Comparison of ENCODE assay signal across 17 cellular contexts in the genomic region with DNA sequence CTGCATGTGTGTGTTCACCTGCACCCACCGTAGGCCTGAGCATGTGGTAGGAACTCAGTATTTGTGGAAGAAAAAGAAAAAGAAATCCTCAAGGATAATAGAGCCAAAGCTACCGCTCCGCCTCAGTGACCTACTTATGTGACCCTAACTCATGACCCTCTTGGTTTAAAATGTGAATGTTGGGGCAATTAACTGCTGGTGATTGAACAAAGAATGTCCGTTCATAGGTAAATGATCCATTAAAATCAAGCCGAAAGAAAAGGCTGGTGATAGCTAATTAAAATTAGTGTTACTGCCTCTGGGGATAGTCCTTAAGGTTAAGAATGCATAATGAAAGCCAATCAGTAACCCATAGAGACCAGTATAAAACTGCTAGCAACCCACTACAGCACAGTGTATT.
DNase-seq lines count a peak whose midpoint lies in the region; ATAC-seq and TF ChIP-seq lines count a peak whose summit lies in the region.
"Had no signal": no experiment of that assay in that cellular context is flagged by ENCODE, and none has a peak within 500 bp of the region (broad histone marks: within the 10 kb centered on the region; RNA-seq: fewer than 3 reads in every experiment).

No MANE protein-coding gene starts in this region.

- TF ChIP-seq CTCF in natural killer cell (IDR thresholded peaks at IDR 0.05) (no peak), PC-3 (conservative IDR thresholded peaks at IDR 0.05; ENCODE audit: low read depth, low read length) (no peak), esophagus squamous epithelium (IDR thresholded peaks at IDR 0.05) (no peak), smooth muscle cell (IDR thresholded peaks at IDR 0.05; ENCODE audit: borderline replicate concordance, insufficient read depth, poor library complexity, severe bottlenecking) (no peak), prostate gland (IDR thresholded peaks at IDR 0.05) (no peak)

- TF ChIP-seq POLR2A in esophagus squamous epithelium (IDR thresholded peaks at IDR 0.05) (no peak), prostate gland (IDR thresholded peaks at IDR 0.05) (no peak)

- no peaks in the 10 kb centered on the region for H3K27me3 ChIP-seq in PC-3 (ENCODE audit: low read length)
- H3K27me3 ChIP-seq in esophagus squamous epithelium: no peaks in the 10 kb centered on the region
- H3K27me3 ChIP-seq in smooth muscle cell (ENCODE audit: low read depth): no peaks in the 10 kb centered on the region
- H3K27me3 ChIP-seq in prostate gland (replicated peaks; ENCODE audit: insufficient read depth): no peaks in the 10 kb centered on the region

- H3K4me3 ChIP-seq in PC-3 (ENCODE audit: low read length) (no peak overlapping the region), esophagus squamous epithelium (no peak overlapping the region), smooth muscle cell (no peak overlapping the region), prostate gland (no peak overlapping the region)

- ATAC-seq in natural killer cell (no peak), PC-3 (no peak), SK-N-SH treated with all-trans-retinoic acid at 6 μM for 48 hours (no peak)
- ATAC-seq in natural killer cell treated with Interleukin-12 subunit alpha and Interleukin-12 subunit beta and Interleukin-15 and Interleukin-18, amount 100 ng/mL, for 72 hours: no peak

- BruUV-seq in PC-3 (replicated peaks; lab: Mats Ljungman, UMichigan): no TSS peak

- H2AFZ ChIP-seq in PC-3 (ENCODE audit: low read length) (no peak overlapping the region), smooth muscle cell (ENCODE audit: low read depth) (no peak overlapping the region)

- peaks cover 22% of the 10 kb centered on the region for H3K4me1 ChIP-seq in PC-3 (ENCODE audit: insufficient read depth, low read length)
- peaks cover 11 to 61% (median 25%) of the 10 kb centered on the region in 3 donors for H3K4me1 ChIP-seq in esophagus squamous epithelium
- H3K4me1 ChIP-seq in smooth muscle cell (ENCODE audit: low read depth): no peaks in the 10 kb centered on the region
- peaks cover 19% of the 10 kb centered on the region for H3K4me1 ChIP-seq in prostate gland (replicated peaks)

- intact Hi-C loops in natural killer cell (cut with micrococcal nuclease): no loop called here
- intact Hi-C loops in PC-3 (cut with micrococcal nuclease): loop anchor here (5.0 kb wide), 1 partner anchor 51 kb away; no protein-coding TSS in a partner anchor
- intact Hi-C loops in esophagus squamous epithelium (cut with DNase I): no loop called here
- intact Hi-C loops in prostate gland (cut with DNase I): no loop called here

- no peaks in the 10 kb centered on the region for H3K9me2 ChIP-seq in PC-3 (replicated peaks; ENCODE audit: low read length)

- no peaks in the 10 kb centered on the region for H3K9me3 ChIP-seq in PC-3 (ENCODE audit: low read length)
- H3K9me3 ChIP-seq in esophagus squamous epithelium: no peaks in the 10 kb centered on the region
- H3K9me3 ChIP-seq in smooth muscle cell (replicated peaks; ENCODE audit: low read depth): no peaks in the 10 kb centered on the region
- no peaks in the 10 kb centered on the region for H3K9me3 ChIP-seq in prostate gland

- no peaks in the 10 kb centered on the region for H3K27me3 Mint-ChIP-seq in natural killer cell (ENCODE audit: low read depth in 2 of 2)
- H3K27me3 Mint-ChIP-seq in natural killer cell treated with Interleukin-12 subunit alpha and Interleukin-12 subunit beta and Interleukin-15 and Interleukin-18, amount 100 ng/mL, for 72 hours: no peaks in the 10 kb centered on the region

- no peaks in the 10 kb centered on the region for H3F3A ChIP-seq in PC-3 (ENCODE audit: low read length, unreplicated experiment)
- H3F3A ChIP-seq in smooth muscle cell (ENCODE audit: low read depth): no peaks in the 10 kb centered on the region

- POLR2A ChIA-PET in PC-3 (lab: Charles Lee; ENCODE audit: unreplicated experiment): no interaction called here

- H3K9me3 Mint-ChIP-seq in natural killer cell: no peaks in the 10 kb centered on the region
- no peaks in the 10 kb centered on the region for H3K9me3 Mint-ChIP-seq in natural killer cell treated with Interleukin-12 subunit alpha and Interleukin-12 subunit beta and Interleukin-15 and Interleukin-18, amount 100 ng/mL, for 72 hours

- no peak overlapping the region for H3K4me3 Mint-ChIP-seq in natural killer cell
- H3K4me3 Mint-ChIP-seq in natural killer cell treated with Interleukin-12 subunit alpha and Interleukin-12 subunit beta and Interleukin-15 and Interleukin-18, amount 100 ng/mL, for 72 hours: no peak overlapping the region

- H4K20me1 ChIP-seq in PC-3 (ENCODE audit: low read length) (no peaks in the 10 kb centered on the region), smooth muscle cell (ENCODE audit: low read depth) (peaks cover 94% of the 10 kb centered on the region)

- no peak for DNase-seq in natural killer cell
- no peak for DNase-seq in natural killer cell treated with Interleukin-12 subunit alpha and Interleukin-12 subunit beta and Interleukin-15 and Interleukin-18, amount 100 ng/mL, for 72 hours (ENCODE audit: low spot score)
- no peak for DNase-seq in PC-3
- DNase-seq in esophagus squamous epithelium (lab: John Stamatoyannopoulos, UW): no peak
- DNase-seq in smooth muscle cell (lab: John Stamatoyannopoulos, UW; ENCODE audit: unreplicated experiment): no peak
- no peak for DNase-seq in occipital lobe (lab: John Stamatoyannopoulos, UW)
- no peak for DNase-seq in prostate gland (ENCODE audit: low spot score)
- DNase-seq: DMS53, H7, NCI-H1092 treated with DMSO at 0.1 percent for 48 hours, NCI-H2107, NCI-H226, NCI-H524 treated with DMSO at 0.1 percent for 48 hours, OCI-M1 had no signal

- H3K9ac ChIP-seq in PC-3 (ENCODE audit: low read length) (no peak overlapping the region), smooth muscle cell (ENCODE audit: low read depth) (no peak overlapping the region)
- H3K9ac ChIP-seq: KMS-11 had no signal

- H3K36me3 ChIP-seq in PC-3 (ENCODE audit: low read depth, low read length): no peaks in the 10 kb centered on the region
- H3K36me3 ChIP-seq in esophagus squamous epithelium: peaks cover 0 to 22% (median 0%) of the 10 kb centered on the region in 3 donors
- H3K36me3 ChIP-seq in smooth muscle cell (ENCODE audit: low read depth): no peaks in the 10 kb centered on the region
- no peaks in the 10 kb centered on the region for H3K36me3 ChIP-seq in prostate gland

- H3K36me3 Mint-ChIP-seq in natural killer cell: no peaks in the 10 kb centered on the region
- no peaks in the 10 kb centered on the region for H3K36me3 Mint-ChIP-seq in natural killer cell treated with Interleukin-12 subunit alpha and Interleukin-12 subunit beta and Interleukin-15 and Interleukin-18, amount 100 ng/mL, for 72 hours

- H3K4me2 ChIP-seq in PC-3 (ENCODE audit: low read length) (peak overlapping the region; percentile 27; the same call in 1 of the 2 replicates), smooth muscle cell (no peak overlapping the region)
- H3K4me2 ChIP-seq: KMS-11 had no signal

- H3K27ac ChIP-seq in PC-3 (ENCODE audit: low read length) (peak overlapping the region; percentile 55), esophagus squamous epithelium (peak overlapping the region in 3 of 4 donors; percentile 36 to 83 (median 66)), smooth muscle cell (ENCODE audit: low read depth) (peak overlapping the region; percentile 81), prostate gland (no peak overlapping the region)
- H3K27ac ChIP-seq: KMS-11, RWPE1 had no signal

- H3K79me2 ChIP-seq in PC-3 (ENCODE audit: low read length) (no peaks in the 10 kb centered on the region), smooth muscle cell (ENCODE audit: low read depth) (peaks cover 7% of the 10 kb centered on the region)

- CTCF ChIA-PET in PC-3 (lab: Charles Lee): interaction anchor here (0.6 to 0.8 kb wide), 2 partner anchors 50 to 371 kb away, joined by 3 to 5 read pairs; no protein-coding TSS in a partner anchor

- 94 to 98% methylated on average over 5 of the region's 5 CpGs for WGBS in esophagus squamous epithelium, 2 donors
- 83% methylated on average over 5 of the region's 5 CpGs for WGBS in smooth muscle cell (ENCODE audit: low lambda C conversion rate)
- 85% methylated on average over 5 of the region's 5 CpGs for WGBS in prostate gland

- peak overlapping the region; percentile 58 to 76 for H3K27ac Mint-ChIP-seq in natural killer cell
- peak overlapping the region in 1 of 2 donors; percentile 46 for H3K27ac Mint-ChIP-seq in natural killer cell treated with Interleukin-12 subunit alpha and Interleukin-12 subunit beta and Interleukin-15 and Interleukin-18, amount 100 ng/mL, for 72 hours

- H3K4me1 Mint-ChIP-seq in natural killer cell: peaks cover 65 to 68% of the 10 kb centered on the region in 2 donors
- H3K4me1 Mint-ChIP-seq in natural killer cell treated with Interleukin-12 subunit alpha and Interleukin-12 subunit beta and Interleukin-15 and Interleukin-18, amount 100 ng/mL, for 72 hours (ENCODE audit: low read depth in 2 of 2): peaks cover 58% of the 10 kb centered on the region in 2 donors

TF ChIP-seq in SK-N-SH treated with all-trans-retinoic acid at 6 μM for 48 hours, 23 proteins besides CTCF, POLR2A, EP300 and RAD21:
- TF ChIP-seq RARB (CRISPR knock-in tag; IDR thresholded peaks at IDR 0.05) (no peak), ZNF70 (CRISPR knock-in tag; IDR thresholded peaks at IDR 0.05) (no peak)

Comparison
In these comparisons a context has a peak if more than half of its experiments do, and no peak if none do; other contexts are left out.
1. H3K27ac ChIP-seq: peak in PC-3 (single experiment), esophagus squamous epithelium (3 of 4) and smooth muscle cell (single experiment); none in prostate gland (0 of 2).